ENCODE assay signal across 24 cellular contexts in genomic region chr18:8406486-8407250, GRCh38.
"Had no signal": no experiment of that assay in that cellular context is flagged by ENCODE, and none has a peak within 500 bp of the region (broad histone marks: within the 10 kb centered on the region; RNA-seq: fewer than 3 reads in every experiment).

No MANE protein-coding gene starts in this region.

- ATAC-seq: activated CD8-positive, alpha-beta T cell treated with anti-CD3 and anti-CD28 coated beads, Interleukin-2, amount 10 ng/mL, durations not matched to agents 7 days and 5 days; body of pancreas; WTC11 had no signal

- H3K4me3 ChIP-seq: ascending aorta, body of pancreas, cardiac muscle cell, Peyer's patch had no signal

- DNase-seq: activated CD4-positive, alpha-beta T cell treated with anti-CD3 and anti-CD28 coated beads for 48 hours; activated CD4-positive, alpha-beta T cell treated with anti-CD3 and anti-CD28 coated beads, Interleukin-2, amount 50 U/mL, for 4 hours; activated CD4-positive, CD25-positive, alpha-beta regulatory T cell treated with anti-CD3 and anti-CD28 coated beads, Interleukin-2, amount 50 U/mL, for 72 hours; activated CD8-positive, alpha-beta memory T cell treated with anti-CD3 and anti-CD28 coated beads, Interleukin-2, amount 50 U/mL, for 48 hours; activated CD8-positive, alpha-beta T cell treated with anti-CD3 and anti-CD28 coated beads, Interleukin-2, amount 10 ng/mL, durations not matched to agents 7 days and 5 days; activated naive CD4-positive, alpha-beta T cell treated with anti-CD3 and anti-CD28 coated beads, Interleukin-2, amount 50 U/mL, for 16 hours; activated naive CD8-positive, alpha-beta T cell treated with anti-CD3 and anti-CD28 coated beads, Interleukin-2, amount 10 ng/mL, durations not matched to agents 7 days and 5 days; activated T-cell treated with anti-CD3 and anti-CD28 coated beads, Interleukin-2, amount 50 U/mL, for 1 hour; amniotic stem cell; body of pancreas; cerebellar nuclear complex; Kasumi-1; NCI-H1105 treated with DMSO at 0.1 percent for 48 hours; NCI-H1436 treated with DMSO at 0.1 percent for 48 hours; NCI-H187; NCI-H2081; NCI-H446; NCI-H524; Peyer's patch; Right ventricle myocardium superior had no signal

- H3K27me3 ChIP-seq: ascending aorta, body of pancreas, cardiac muscle cell, Peyer's patch had no signal

- H3K27ac ChIP-seq: ascending aorta, body of pancreas, cardiac muscle cell, Peyer's patch, RWPE1 had no signal

- H3K4me1 ChIP-seq: ascending aorta, Peyer's patch had no signal

- H3K9me3 ChIP-seq: body of pancreas had no signal
